Comparison of ENCODE assay signal across 20 cellular contexts in the genomic region with DNA sequence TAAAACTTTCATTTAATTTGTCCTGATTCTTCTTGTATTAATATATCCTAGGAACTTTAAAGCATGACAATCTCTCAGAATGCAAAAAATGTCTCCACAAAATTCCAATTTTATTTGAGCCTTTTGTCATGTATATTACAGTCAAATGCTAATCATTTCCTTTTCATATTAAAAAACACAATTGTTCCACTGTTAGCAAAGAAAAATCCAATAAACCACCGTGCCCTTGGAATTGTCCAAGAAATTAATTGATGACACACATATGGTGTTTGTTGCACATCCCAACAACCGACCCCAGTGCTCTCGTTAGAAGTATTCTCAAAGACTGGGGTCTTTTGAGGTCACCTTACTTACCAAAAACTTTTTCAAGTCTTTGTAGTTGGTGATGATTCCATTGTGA.
"Had no signal": no experiment of that assay in that cellular context is flagged by ENCODE, and none has a peak within 500 bp of the region (broad histone marks: within the 10 kb centered on the region; RNA-seq: fewer than 3 reads in every experiment).

No MANE protein-coding gene starts in this region.

- H3K9me3 ChIP-seq: gastrocnemius medialis, heart right ventricle, psoas muscle, right lobe of liver, spleen, tibial artery, upper lobe of left lung, uterus had no signal

- H3K36me3 ChIP-seq: uterus had no signal

- H3K27ac ChIP-seq: coronary artery, dorsolateral prefrontal cortex, gastrocnemius medialis, heart right ventricle, parathyroid adenoma, psoas muscle, right lobe of liver, spleen, tibial artery, upper lobe of left lung, uterus had no signal

- H3K4me1 ChIP-seq: heart right ventricle, parathyroid adenoma, psoas muscle, spleen, tibial artery, upper lobe of left lung, uterus had no signal

- H3K4me3 ChIP-seq: coronary artery, dorsolateral prefrontal cortex, gastrocnemius medialis, heart right ventricle, psoas muscle, right lobe of liver, spleen, tibial artery, upper lobe of left lung, uterus had no signal

- H3K27me3 ChIP-seq: dorsolateral prefrontal cortex, gastrocnemius medialis, heart right ventricle, right lobe of liver, spleen, tibial artery, upper lobe of left lung, uterus had no signal

- DNase-seq: dorsolateral prefrontal cortex; effector CD8-positive, alpha-beta T cell; gastrocnemius medialis; heart right ventricle; kidney glomerular epithelial cell; mammary epithelial cell; naive thymus-derived CD4-positive, alpha-beta T cell; nephron progenitor cell; psoas muscle; retina; right lobe of liver; spleen; stimulated activated CD4-positive, alpha-beta T cell treated with anti-CD3 and anti-CD28 coated beads, Interleukin-15, amount 100 ng/mL, for 24 hours; stimulated activated CD4-positive, alpha-beta T cell treated with anti-CD3 and anti-CD28 coated beads, Interleukin-1b, Interleukin-23, amount 100 ng/mL, for 48 hours; stimulated activated CD4-positive, alpha-beta T cell treated with anti-CD3 and anti-CD28 coated beads, Interleukin-4, amount 100 ng/mL, for 24 hours; tibial artery; upper lobe of left lung; uterus had no signal

- H3K9ac ChIP-seq: parathyroid adenoma had no signal
